16 cellular contexts compared by ENCODE assay signal in the genomic region with DNA sequence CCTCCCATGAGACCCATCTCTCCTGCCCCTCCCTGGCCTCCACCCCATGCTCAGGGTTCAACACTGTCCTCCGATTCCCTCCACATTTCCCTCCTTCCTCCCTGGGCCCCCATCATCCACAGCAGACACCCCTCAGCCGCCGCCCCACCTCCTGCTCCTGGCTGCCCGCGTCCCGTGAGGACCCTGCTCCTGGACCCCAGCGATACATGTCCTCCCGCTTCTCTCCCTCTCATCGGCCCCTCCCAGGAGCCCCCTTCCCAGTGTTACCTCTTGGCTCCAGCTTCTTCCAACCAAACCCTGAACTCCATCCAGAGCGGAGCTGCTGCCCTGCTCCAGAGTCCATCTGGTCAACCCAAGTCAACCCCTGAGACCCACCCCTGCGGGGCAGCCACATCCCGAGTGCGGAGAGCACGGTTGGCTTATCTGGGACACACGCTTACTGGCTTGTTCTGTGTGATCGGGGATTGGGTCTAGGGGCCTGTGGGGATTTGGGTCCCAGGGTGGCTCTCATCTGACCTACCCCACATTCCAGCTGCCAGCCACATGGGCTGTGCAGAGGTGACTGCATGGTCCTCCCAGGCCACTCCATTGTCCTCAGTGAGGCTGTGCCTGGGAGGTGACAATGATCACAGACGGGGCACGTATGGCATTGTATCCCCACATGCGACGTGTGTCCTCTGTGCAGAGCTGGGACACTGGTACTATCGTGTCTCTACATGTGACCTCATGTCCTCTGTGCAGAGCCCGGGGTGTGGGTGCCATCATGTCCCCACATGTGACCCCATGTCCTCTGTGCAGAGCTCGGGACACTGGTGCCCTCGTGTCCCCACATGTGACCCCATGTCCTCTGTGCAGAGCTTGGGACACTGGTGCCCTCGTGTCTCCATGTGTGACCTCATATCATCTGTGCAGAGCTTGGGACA.
"Had no signal": no experiment of that assay in that cellular context is flagged by ENCODE, and none has a peak within 500 bp of the region (broad histone marks: within the 10 kb centered on the region; RNA-seq: fewer than 3 reads in every experiment).

No MANE protein-coding gene starts in this region.

- H3K4me3 Mint-ChIP-seq: activated B cell treated with CpG ODN at 0.5 μM for 24 hours; activated CD4-positive, alpha-beta T cell treated with anti-CD3 and anti-CD28 coated beads, Interleukin-2, amount 10 ng/mL, durations not matched to agents 7 days and 5 days; activated naive CD4-positive, alpha-beta T cell treated with anti-CD3 and anti-CD28 coated beads for 36 hours; activated T-helper 17 cell treated with anti-CD3 and anti-CD28 coated beads, Interleukin-2, amount 50 U/mL, for 72 hours; mesothelial cell of epicardium; nephron progenitor cell had no signal

- DNase-seq: activated B cell treated with CpG ODN at 0.5 μM for 24 hours; activated CD4-positive, alpha-beta T cell treated with anti-CD3 and anti-CD28 coated beads, Interleukin-2, amount 10 ng/mL, durations not matched to agents 7 days and 5 days; activated naive CD4-positive, alpha-beta T cell treated with anti-CD3 and anti-CD28 coated beads for 36 hours; esophagus squamous epithelium; hypothalamus; kidney glomerular epithelial cell; nephron progenitor cell; stimulated activated CD4-positive, alpha-beta T cell treated with anti-CD3 and anti-CD28 coated beads, Interleukin-4, amount 100 ng/mL, for 24 hours; stimulated activated naive CD8-positive, alpha-beta T cell treated with anti-CD3 and anti-CD28 coated beads, Interleukin-15, Interleukin-2, amounts not matched to agents 100 U/mL and 50 U/mL, for 24 hours; T-helper 2 cell had no signal

- H3K27ac ChIP-seq: cardiac muscle cell, esophagus squamous epithelium, SJSA1 had no signal

- H3K27me3 ChIP-seq: cardiac muscle cell, SJSA1 had no signal

- FAIRE-seq: colon, endothelial cell of umbilical vein had no signal

- H3K27ac Mint-ChIP-seq: activated B cell treated with CpG ODN at 0.5 μM for 24 hours; activated CD4-positive, alpha-beta T cell treated with anti-CD3 and anti-CD28 coated beads, Interleukin-2, amount 10 ng/mL, durations not matched to agents 7 days and 5 days; activated naive CD4-positive, alpha-beta T cell treated with anti-CD3 and anti-CD28 coated beads for 36 hours; activated T-helper 17 cell treated with anti-CD3 and anti-CD28 coated beads, Interleukin-2, amount 50 U/mL, for 72 hours; mesothelial cell of epicardium; nephron progenitor cell had no signal

- H3K27me3 Mint-ChIP-seq: activated B cell treated with CpG ODN at 0.5 μM for 24 hours; activated CD4-positive, alpha-beta T cell treated with anti-CD3 and anti-CD28 coated beads, Interleukin-2, amount 10 ng/mL, durations not matched to agents 7 days and 5 days had no signal

- H3K9me3 ChIP-seq: esophagus squamous epithelium, SJSA1 had no signal

- ATAC-seq: activated T-helper 17 cell treated with anti-CD3 and anti-CD28 coated beads, Interleukin-2, amount 50 U/mL, for 72 hours; stimulated activated naive CD8-positive, alpha-beta T cell treated with anti-CD3 and anti-CD28 coated beads, Interleukin-15, Interleukin-2, amounts not matched to agents 100 U/mL and 50 U/mL, for 24 hours had no signal

- H3K9me3 Mint-ChIP-seq: activated naive CD4-positive, alpha-beta T cell treated with anti-CD3 and anti-CD28 coated beads for 36 hours; activated T-helper 17 cell treated with anti-CD3 and anti-CD28 coated beads, Interleukin-2, amount 50 U/mL, for 72 hours; mesothelial cell of epicardium; nephron progenitor cell had no signal

- H3K4me3 ChIP-seq: cardiac muscle cell, esophagus squamous epithelium, SJSA1 had no signal

- H3K36me3 Mint-ChIP-seq: mesothelial cell of epicardium had no signal

- H3K36me3 ChIP-seq: cardiac muscle cell, esophagus squamous epithelium, SJSA1 had no signal

- H3K4me1 Mint-ChIP-seq: activated B cell treated with CpG ODN at 0.5 μM for 24 hours; activated CD4-positive, alpha-beta T cell treated with anti-CD3 and anti-CD28 coated beads, Interleukin-2, amount 10 ng/mL, durations not matched to agents 7 days and 5 days; activated T-helper 17 cell treated with anti-CD3 and anti-CD28 coated beads, Interleukin-2, amount 50 U/mL, for 72 hours; mesothelial cell of epicardium had no signal

- H3K4me1 ChIP-seq: esophagus squamous epithelium, SJSA1 had no signal
